25 cellular contexts compared by ENCODE assay signal in genomic region chr1:223631367-223631977, GRCh38. TPM values are rescaled to one million over a fixed set of nuclear protein-coding genes. Genes with fewer than 3 reads are reported as not detected.
DNase-seq lines count a peak whose midpoint lies in the region; ATAC-seq and TF ChIP-seq lines count a peak whose summit lies in the region.
"Had no signal": no experiment of that assay in that cellular context is flagged by ENCODE, and none has a peak within 500 bp of the region (broad histone marks: within the 10 kb centered on the region; RNA-seq: fewer than 3 reads in every experiment).

No MANE protein-coding gene starts in this region.

- H2BK15ac ChIP-seq in IMR-90 (ENCODE audit: low read depth, low read length) = no peak overlapping the region

- H4K8ac ChIP-seq in IMR-90 (ENCODE audit: low read depth in 2 of 2, low read length in 2 of 2) = no peak overlapping the region

- no peak overlapping the region for H3K4me3 Mint-ChIP-seq in nephron progenitor cell
- H3K4me3 Mint-ChIP-seq: activated CD8-positive, alpha-beta T cell treated with anti-CD3 and anti-CD28 coated beads, Interleukin-2, amount 10 ng/mL, durations not matched to agents 7 days and 5 days; activated T-cell treated with anti-CD3 and anti-CD28 coated beads, Interleukin-2, amount 50 U/mL, for 4 hours; CD4-positive, alpha-beta memory T cell; stimulated activated naive CD8-positive, alpha-beta T cell treated with anti-CD3 and anti-CD28 coated beads, Interleukin-15, Interleukin-2, amounts not matched to agents 100 ng/mL and 50 ng/mL, for 24 hours; T-cell; type B pancreatic cell had no signal

- H3K4me2 ChIP-seq in IMR-90 (ENCODE audit: low read depth, low read length) = no peak overlapping the region

- H4K91ac ChIP-seq in IMR-90 (ENCODE audit: insufficient read depth, low read depth, low read length) = no peak overlapping the region

- H2BK5ac ChIP-seq in IMR-90 (ENCODE audit: low read depth, low read length, poor library complexity, severe bottlenecking) = no peak overlapping the region

- no peaks in the 10 kb centered on the region for H3K9me1 ChIP-seq in IMR-90 (ENCODE audit: insufficient read depth, low read length)

- WGBS in IMR-90 (ENCODE audit: extremely low coverage in 2 of 2, insufficient read length in 1 of 2), 2 experiments = no CpG with 5 or more reads among the region's 5 CpGs

- BruUV-seq in IMR-90 (replicated peaks; lab: Mats Ljungman, UMichigan) = no TSS peak

- dilution Hi-C loops in IMR-90 (cut with HindIII; ENCODE audit: low sequenced_read_pairs, unreplicated experiment) = no loop called here

- no peak overlapping the region for H3K27ac Mint-ChIP-seq in nephron progenitor cell
- H3K27ac Mint-ChIP-seq: activated CD8-positive, alpha-beta T cell treated with anti-CD3 and anti-CD28 coated beads, Interleukin-2, amount 10 ng/mL, durations not matched to agents 7 days and 5 days; activated naive CD4-positive, alpha-beta T cell treated with anti-CD3 and anti-CD28 coated beads, Interleukin-2, amount 50 U/mL, for 72 hours; CD4-positive, alpha-beta memory T cell; stimulated activated naive CD8-positive, alpha-beta T cell treated with anti-CD3 and anti-CD28 coated beads, Interleukin-15, Interleukin-2, amounts not matched to agents 100 ng/mL and 50 ng/mL, for 24 hours; T-cell; type B pancreatic cell had no signal

- no peak overlapping the region for H3K27ac ChIP-seq in IMR-90 (ENCODE audit: insufficient read depth, low read length)
- H3K27ac ChIP-seq: body of pancreas, epithelial cell of prostate, neutrophil, VCaP had no signal

- no peak overlapping the region for H3K18ac ChIP-seq in IMR-90 (ENCODE audit: low read depth, low read length)

- TF ChIP-seq RAD21 in IMR-90 (IDR thresholded peaks at IDR 0.05; ENCODE audit: low read length) = no peak

- peaks cover under 1% of the 10 kb centered on the region for H3K4me1 Mint-ChIP-seq in nephron progenitor cell
- H3K4me1 Mint-ChIP-seq: CD4-positive, alpha-beta memory T cell had no signal

- CTCF ChIA-PET in IMR-90 (lab: Yijun Ruan, JAX) = interaction anchor here (0.7 to 1.1 kb wide), 2 partner anchors 9 to 498 kb away, joined by 3 read pairs; no protein-coding TSS in a partner anchor

- DNase-seq in NK-92 treated with Interleukin-12 subunit alpha and Interleukin-12 subunit beta, amount 100 ng/mL, for 24 hours (lab: John Stamatoyannopoulos, UW) = peak; percentile 17
- DNase-seq in NK-92 (lab: John Stamatoyannopoulos, UW; ENCODE audit: unreplicated experiment) (no peak), IMR-90 (peak; percentile 25), SHP77 treated with DMSO at 0.1 percent for 48 hours (lab: John Stamatoyannopoulos, UW) (peak; percentile 44), retina (peak; percentile 42), iPS-NIHi11 (ENCODE audit: low spot score) (no peak), nephron progenitor cell (no peak)
- DNase-seq: activated CD8-positive, alpha-beta T cell treated with anti-CD3 and anti-CD28 coated beads, Interleukin-2, amount 10 ng/mL, durations not matched to agents 7 days and 5 days; activated T-cell treated with anti-CD3 and anti-CD28 coated beads, Interleukin-2, amount 50 U/mL, for 4 hours; body of pancreas; CD4-positive, alpha-beta memory T cell; GOT3; midbrain; NCI-H2081 treated with DMSO at 0.1 percent for 48 hours; stimulated activated CD4-positive, alpha-beta T cell treated with anti-CD3 and anti-CD28 coated beads, Interleukin-1b, Interleukin-23, amount 100 ng/mL, for 48 hours; T-cell had no signal

- H3K4me1 ChIP-seq in IMR-90 (ENCODE audit: control insufficient read depth, insufficient read depth, low read length) = no peaks in the 10 kb centered on the region
- H3K4me1 ChIP-seq: body of pancreas had no signal

- H3K9me3 ChIP-seq in IMR-90 (ENCODE audit: control insufficient read depth, insufficient read depth, low read length) = no peaks in the 10 kb centered on the region
- H3K9me3 ChIP-seq: body of pancreas, neutrophil had no signal

- intact Hi-C loops in IMR-90 (cut with micrococcal nuclease) = no loop called here

- no peak overlapping the region for H2AK5ac ChIP-seq in IMR-90 (ENCODE audit: low read depth, low read length)

- peaks cover 29% of the 10 kb centered on the region for H3K27me3 ChIP-seq in IMR-90 (ENCODE audit: control insufficient read depth, insufficient read depth, low read length)
- H3K27me3 ChIP-seq: body of pancreas had no signal

- no peak overlapping the region for H3K9ac ChIP-seq in IMR-90 (ENCODE audit: low read depth, low read length)

- ATAC-seq in IMR-90 (ENCODE audit: low read depth) = no peak
- ATAC-seq in GM21423 (IDR thresholded peaks at IDR 0.05; ENCODE audit: unreplicated experiment) = no peak
- ATAC-seq: activated CD8-positive, alpha-beta T cell treated with anti-CD3 and anti-CD28 coated beads, Interleukin-2, amount 10 ng/mL, durations not matched to agents 7 days and 5 days; activated naive CD4-positive, alpha-beta T cell treated with anti-CD3 and anti-CD28 coated beads, Interleukin-2, amount 50 U/mL, for 72 hours; body of pancreas; T-cell had no signal

- H2AFZ ChIP-seq in IMR-90 (replicated peaks; ENCODE audit: low read length, poor library complexity) = no peak overlapping the region

- in situ Hi-C loops in IMR-90 (cut with MboI; ENCODE audit: low sequenced_read_pairs) = no loop called here

- H4K20me1 ChIP-seq in IMR-90 (ENCODE audit: insufficient read depth, low read length) = no peaks in the 10 kb centered on the region

- POLR2A ChIA-PET in IMR-90 (lab: Charles Lee; ENCODE audit: unreplicated experiment) = no interaction called here

- no peak overlapping the region for H2BK120ac ChIP-seq in IMR-90 (ENCODE audit: low read depth, low read length)

- peaks cover 4% of the 10 kb centered on the region for H3K36me3 Mint-ChIP-seq in nephron progenitor cell (ENCODE audit: low read depth)
- H3K36me3 Mint-ChIP-seq: activated naive CD4-positive, alpha-beta T cell treated with anti-CD3 and anti-CD28 coated beads, Interleukin-2, amount 50 U/mL, for 72 hours; CD4-positive, alpha-beta memory T cell; T-cell; type B pancreatic cell had no signal

- no peak overlapping the region for H3K4ac ChIP-seq in IMR-90 (ENCODE audit: low read depth, low read length)

- H3K36me3 ChIP-seq in IMR-90 (ENCODE audit: control insufficient read depth, insufficient read depth, low read length) = no peaks in the 10 kb centered on the region
- H3K36me3 ChIP-seq: neutrophil had no signal

- H3K4me3 ChIP-seq in IMR-90 (ENCODE audit: insufficient read depth, low read depth, low read length) = no peak overlapping the region
- H3K4me3 ChIP-seq: body of pancreas had no signal

- TF ChIP-seq CTCF in IMR-90 (conservative IDR thresholded peaks at IDR 0.05; ENCODE audit: low read depth, low read length) = no peak
- TF ChIP-seq CTCF in nephron progenitor cell (IDR thresholded peaks at IDR 0.05) = no peak

- no peak overlapping the region for H2AK9ac ChIP-seq in IMR-90 (replicated peaks; ENCODE audit: low read depth, low read length, poor library complexity)

- H3K23ac ChIP-seq in IMR-90 (ENCODE audit: low read depth, low read length) = no peak overlapping the region

- H3K56ac ChIP-seq in IMR-90 (ENCODE audit: extremely low read depth, insufficient read depth, low read length) = no peak overlapping the region

- no peak overlapping the region for H2BK20ac ChIP-seq in IMR-90 (ENCODE audit: low read depth, low read length)

- H4K5ac ChIP-seq in IMR-90 (ENCODE audit: low read depth, low read length) = no peak overlapping the region

- H3K79me1 ChIP-seq in IMR-90 (ENCODE audit: low read depth in 1 of 2, low read length in 2 of 2) = no peaks in the 10 kb centered on the region

- peaks cover 12% of the 10 kb centered on the region for H3K9me3 Mint-ChIP-seq in nephron progenitor cell

- H3K14ac ChIP-seq in IMR-90 (replicated peaks; ENCODE audit: low read depth, low read length) = no peak overlapping the region

- no peak for TF ChIP-seq POLR2A in IMR-90 (IDR thresholded peaks at IDR 0.05; ENCODE audit: low read depth, low read length)

- peaks cover under 1% of the 10 kb centered on the region for H3K27me3 Mint-ChIP-seq in nephron progenitor cell (ENCODE audit: low read depth, poor library complexity)
- H3K27me3 Mint-ChIP-seq: type B pancreatic cell had no signal

TF ChIP-seq in IMR-90, 13 proteins besides CTCF, POLR2A, EP300 and RAD21 (continues in another document):
- TF ChIP-seq NFE2L2 (IDR thresholded peaks at IDR 0.05; ENCODE audit: low read depth, low read length) (no peak), MXI1 (IDR thresholded peaks at IDR 0.05; ENCODE audit: borderline replicate concordance, low read depth, low read length) (no peak), SMC3 (IDR thresholded peaks at IDR 0.05; ENCODE audit: low read depth, low read length) (no peak), RCOR1 (IDR thresholded peaks at IDR 0.05; ENCODE audit: insufficient replicate concordance, low read length) (no peak), MAZ (IDR thresholded peaks at IDR 0.05; ENCODE audit: borderline replicate concordance, low read depth, low read length) (no peak), MAFK (IDR thresholded peaks at IDR 0.05; ENCODE audit: low read depth, low read length) (no peak), USF2 (IDR thresholded peaks at IDR 0.05; ENCODE audit: low read depth, low read length) (no peak), FOS (IDR thresholded peaks at IDR 0.05; ENCODE audit: low read depth, low read length) (no peak), CEBPB (IDR thresholded peaks at IDR 0.05; ENCODE audit: low read depth, low read length) (no peak), RFX5 (IDR thresholded peaks at IDR 0.05; ENCODE audit: low read depth, low read length) (no peak), BHLHE40 (IDR thresholded peaks at IDR 0.05; ENCODE audit: low read depth, low read length) (no peak), CHD1 (IDR thresholded peaks at IDR 0.05; ENCODE audit: low read depth, low read length) (no peak)

RNA-seq across cellular contexts. Expression of gene CAPN8, which starts 34.0 kb away (rescaled TPM):
- not detected in 2 replicates for total RNA-seq in IMR-90 (2012; rRNA removed)
- polyA plus RNA-seq in IMR-90 (2012; rRNA removed) = not detected in 2 replicates
- not detected in 2 replicates for polyA plus RNA-seq in IMR-90 (2012; cell fraction: cytosol; rRNA removed)
- 0.08 TPM in 1 of 2 replicates, not detected in the other for polyA plus RNA-seq in IMR-90 (2012; cell fraction: nucleus; rRNA removed; ENCODE audit: low replicate concordance)
- total RNA-seq: activated naive CD4-positive, alpha-beta T cell treated with anti-CD3 and anti-CD28 coated beads, Interleukin-2, amount 50 U/mL, for 72 hours; activated T-cell treated with anti-CD3 and anti-CD28 coated beads, Interleukin-2, amount 50 U/mL, for 4 hours; frontal cortex had no signal
- polyA plus RNA-seq: AG04450 had no signal

Comparison
In these comparisons a context has a peak if more than half of its experiments do, and no peak if none do; other contexts are left out.
1. DNase-seq: peak in NK-92 treated with Interleukin-12 subunit alpha and Interleukin-12 subunit beta, amount 100 ng/mL, for 24 hours (single experiment), IMR-90 (single experiment), SHP77 treated with DMSO at 0.1 percent for 48 hours (single experiment) and retina (single experiment); none in NK-92 (single experiment), iPS-NIHi11 (single experiment) and nephron progenitor cell (single experiment).